In the genomic region with DNA sequence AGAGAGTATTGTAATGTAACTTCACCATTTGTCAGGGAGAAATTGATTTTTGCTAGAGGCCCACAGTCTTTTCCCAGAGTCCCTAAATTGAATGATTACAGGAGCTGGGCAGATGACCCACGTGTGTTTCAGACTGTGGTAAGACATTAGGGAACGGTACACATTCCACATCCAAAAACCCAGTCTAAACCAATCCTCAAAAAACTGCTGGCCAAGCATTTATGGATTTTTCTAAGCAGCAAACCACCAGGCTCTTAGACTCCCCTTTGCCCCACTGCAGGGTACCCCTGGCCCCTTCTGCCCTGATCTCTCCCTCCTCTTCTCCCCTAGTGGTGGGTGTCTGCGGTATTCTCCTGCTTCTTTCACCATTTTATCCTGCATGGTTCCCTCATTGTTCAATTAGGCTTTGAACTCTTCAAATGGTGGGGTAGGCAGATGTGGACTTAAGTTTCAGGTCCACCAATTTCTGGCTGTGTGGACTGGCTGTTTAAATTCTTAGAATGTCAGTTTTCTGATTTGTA, we compare ENCODE assay signal across 1 cellular context.
A peak's percentile ranks its signal among the peaks of the same experiment; 100 is the strongest.
TF ChIP-seq lines count a peak whose summit lies in the region.

No MANE protein-coding gene starts in this region.

TF ChIP-seq in IMR-90, 13 proteins besides CTCF, POLR2A, EP300 and RAD21:
- TF ChIP-seq, protein P1, sequence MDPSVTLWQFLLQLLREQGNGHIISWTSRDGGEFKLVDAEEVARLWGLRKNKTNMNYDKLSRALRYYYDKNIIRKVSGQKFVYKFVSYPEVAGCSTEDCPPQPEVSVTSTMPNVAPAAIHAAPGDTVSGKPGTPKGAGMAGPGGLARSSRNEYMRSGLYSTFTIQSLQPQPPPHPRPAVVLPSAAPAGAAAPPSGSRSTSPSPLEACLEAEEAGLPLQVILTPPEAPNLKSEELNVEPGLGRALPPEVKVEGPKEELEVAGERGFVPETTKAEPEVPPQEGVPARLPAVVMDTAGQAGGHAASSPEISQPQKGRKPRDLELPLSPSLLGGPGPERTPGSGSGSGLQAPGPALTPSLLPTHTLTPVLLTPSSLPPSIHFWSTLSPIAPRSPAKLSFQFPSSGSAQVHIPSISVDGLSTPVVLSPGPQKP (IDR thresholded peaks at IDR 0.05; ENCODE audit: borderline replicate concordance, low read depth, low read length), result no peak
- TF ChIP-seq FOS (IDR thresholded peaks at IDR 0.05; ENCODE audit: low read depth, low read length), result no peak
- no peak for TF ChIP-seq RFX5 (IDR thresholded peaks at IDR 0.05; ENCODE audit: low read depth, low read length)
- no peak for TF ChIP-seq BHLHE40 (IDR thresholded peaks at IDR 0.05; ENCODE audit: low read depth, low read length)
- TF ChIP-seq NFE2L2 (IDR thresholded peaks at IDR 0.05; ENCODE audit: low read depth, low read length), result no peak
- TF ChIP-seq MAZ (IDR thresholded peaks at IDR 0.05; ENCODE audit: borderline replicate concordance, low read depth, low read length), result no peak
- TF ChIP-seq, protein P2, sequence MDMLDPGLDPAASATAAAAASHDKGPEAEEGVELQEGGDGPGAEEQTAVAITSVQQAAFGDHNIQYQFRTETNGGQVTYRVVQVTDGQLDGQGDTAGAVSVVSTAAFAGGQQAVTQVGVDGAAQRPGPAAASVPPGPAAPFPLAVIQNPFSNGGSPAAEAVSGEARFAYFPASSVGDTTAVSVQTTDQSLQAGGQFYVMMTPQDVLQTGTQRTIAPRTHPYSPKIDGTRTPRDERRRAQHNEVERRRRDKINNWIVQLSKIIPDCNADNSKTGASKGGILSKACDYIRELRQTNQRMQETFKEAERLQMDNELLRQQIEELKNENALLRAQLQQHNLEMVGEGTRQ (IDR thresholded peaks at IDR 0.05; ENCODE audit: low read depth, low read length), result no peak
- 0 out of 2 replicates have a peak, but pooled peaks have one; percentile 13 for TF ChIP-seq MAFK (IDR thresholded peaks at IDR 0.05; ENCODE audit: low read depth, low read length)
